ENCODE assay signal across 23 cellular contexts in the genomic region with DNA sequence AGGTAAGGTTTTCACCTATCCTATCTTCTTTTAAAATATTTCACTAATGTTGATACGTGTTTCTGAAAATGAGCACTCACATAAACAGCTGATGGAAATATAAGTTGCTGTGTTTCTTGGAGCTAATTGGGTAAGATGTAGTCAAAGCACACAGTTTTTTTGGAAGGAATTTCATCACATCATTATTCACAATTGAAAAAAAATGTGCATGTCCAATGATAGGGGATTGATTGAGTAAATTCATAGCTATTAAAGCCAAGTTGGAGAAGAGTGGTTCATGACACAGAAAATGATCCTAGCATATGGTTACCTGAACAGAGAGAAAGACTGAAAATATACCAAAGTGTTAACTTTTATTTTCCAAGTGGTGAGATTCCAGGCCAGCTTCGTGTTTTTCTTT. TPM values are rescaled to one million over a fixed set of nuclear protein-coding genes. Genes with fewer than 3 reads are reported as not detected.
"Had no signal": no experiment of that assay in that cellular context is flagged by ENCODE, and none has a peak within 500 bp of the region (broad histone marks: within the 10 kb centered on the region; RNA-seq: fewer than 3 reads in every experiment).

No MANE protein-coding gene starts in this region.

- H3K4me1 ChIP-seq: SJSA1 had no signal

- H3K27ac Mint-ChIP-seq: IgD-negative memory B cell had no signal

- DNase-seq: Kasumi-1, MM.1S, NCI-H1092 treated with DMSO at 0.1 percent for 48 hours, NCI-H1436, NCI-H187, NCI-H2029, NCI-H2081 treated with DMSO at 0.1 percent for 48 hours, NCI-H2171, NCI-H226, NCI-H446, NCI-H510A, NCI-H524 treated with DMSO at 0.1 percent for 48 hours, NCI-H69, NCI-H774, Right ventricle myocardium superior, RPMI8226, SIG-M5 had no signal

- H3K9ac ChIP-seq: KMS-11 had no signal

- H3K27me3 ChIP-seq: SJSA1 had no signal

- H3K9me3 ChIP-seq: SJSA1 had no signal

- H3K4me3 ChIP-seq: K562, SJSA1, SK-N-MC had no signal

- H3K36me3 Mint-ChIP-seq: IgD-negative memory B cell had no signal

- H3K4me2 ChIP-seq: KMS-11 had no signal

- H3K4me3 Mint-ChIP-seq: IgD-negative memory B cell had no signal

- ATAC-seq: K562 had no signal

- H3K27ac ChIP-seq: HL-60, KMS-11, SJSA1, SK-N-MC had no signal

RNA-seq across cellular contexts. Expression of gene GLI3, which starts 29.6 kb away (rescaled TPM):
- polyA plus RNA-seq: IgD-negative memory B cell had no signal
